ENCODE assay signal across 9 cellular contexts in the genomic region with DNA sequence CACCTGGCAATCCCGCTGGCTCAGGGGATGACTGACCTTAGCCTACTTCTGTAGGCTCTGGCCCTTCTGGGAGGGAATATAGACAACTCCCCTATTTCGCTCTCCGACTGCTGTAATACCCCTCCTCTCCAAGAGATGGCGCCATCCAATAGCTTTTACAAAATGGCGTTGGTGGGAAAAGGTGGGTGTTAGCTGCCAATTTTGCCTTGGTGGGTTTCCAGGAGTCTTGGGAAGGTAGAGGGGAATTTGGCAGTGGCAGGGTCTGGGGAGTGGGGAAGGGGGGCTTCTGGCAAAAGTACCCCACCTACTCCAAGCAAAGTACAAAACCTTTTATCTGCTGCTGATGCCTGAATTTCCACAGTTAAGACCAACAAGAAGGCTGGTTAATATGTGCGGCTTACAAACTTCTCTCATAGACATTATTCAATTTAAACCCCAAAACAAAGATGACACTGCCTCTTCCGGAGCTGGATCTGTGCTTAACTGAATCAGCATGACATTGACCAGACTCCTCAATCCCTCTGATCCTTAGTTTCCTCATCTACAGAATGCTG.
DNase-seq lines count a peak whose midpoint lies in the region; ATAC-seq and TF ChIP-seq lines count a peak whose summit lies in the region.
"Had no signal": no experiment of that assay in that cellular context is flagged by ENCODE, and none has a peak within 500 bp of the region (broad histone marks: within the 10 kb centered on the region; RNA-seq: fewer than 3 reads in every experiment).

No MANE protein-coding gene starts in this region.

- no peaks in the 10 kb centered on the region for H3K79me2 ChIP-seq in OCI-LY1 (ENCODE audit: insufficient read depth, low read length)

- intact Hi-C loops in vagina (cut with DNase I) = loop anchor here (5.0 kb wide), 1 partner anchor 154 kb away; no protein-coding TSS in a partner anchor

- H3K9me2 ChIP-seq in OCI-LY1 (ENCODE audit: low read depth, low read length) = no peaks in the 10 kb centered on the region

- H3K4me3 ChIP-seq in OCI-LY1 (ENCODE audit: low read depth, low read length, poor library complexity, severe bottlenecking) (no peak overlapping the region), vagina (no peak overlapping the region)
- H3K4me3 ChIP-seq: skin epidermis had no signal

- H3K27me3 ChIP-seq in OCI-LY1 (ENCODE audit: insufficient read depth, low read length) = 0 out of 2 replicates have a peak, but pooled peaks cover 5% of the 10 kb centered on the region
- no peaks in the 10 kb centered on the region for H3K27me3 ChIP-seq in vagina

- no peak overlapping the region for H3K9ac ChIP-seq in OCI-LY1 (ENCODE audit: low read length)

- H3K9me3 ChIP-seq in OCI-LY1 (ENCODE audit: low read length) (no peaks in the 10 kb centered on the region), vagina (no peaks in the 10 kb centered on the region)

- TF ChIP-seq CTCF in OCI-LY1 (IDR thresholded peaks at IDR 0.05; ENCODE audit: low read length) (peak; percentile 99), vagina (IDR thresholded peaks at IDR 0.05) (peak; percentile 41 to 86 (median 63))

- H3K4me1 ChIP-seq in OCI-LY1 (ENCODE audit: insufficient read depth, low read length, severe bottlenecking) (peaks cover 5% of the 10 kb centered on the region), vagina (no peaks in the 10 kb centered on the region)

- no peak overlapping the region for H3K4me2 ChIP-seq in OCI-LY1 (ENCODE audit: low read length)

- H4K20me1 ChIP-seq in OCI-LY1 (ENCODE audit: insufficient read depth, low read length) = no peaks in the 10 kb centered on the region

- ATAC-seq in GM21423 (IDR thresholded peaks at IDR 0.05; ENCODE audit: unreplicated experiment) (no peak), HG03159 (IDR thresholded peaks at IDR 0.05; ENCODE audit: unreplicated experiment) (no peak)

- DNase-seq in CMK (ENCODE audit: low read depth) = peak; percentile 9
- DNase-seq in GM19240 (ENCODE audit: insufficient read length, low spot score) = peak; percentile 40
- peak; percentile 78 for DNase-seq in cerebellar cortex (ENCODE audit: low spot score)
- DNase-seq in lung microvascular endothelial cell (ENCODE audit: low read depth in 2 of 2) = peak; percentile 29 to 59
- DNase-seq in vagina (ENCODE audit: extremely low spot score in 2 of 2) = no peak

- H2AFZ ChIP-seq in OCI-LY1 (ENCODE audit: low read length) = no peak overlapping the region

- H3F3A ChIP-seq in OCI-LY1 (ENCODE audit: insufficient read depth, low read length) = no peaks in the 10 kb centered on the region

- TF ChIP-seq POLR2A in vagina (IDR thresholded peaks at IDR 0.05) = no peak

- H3K36me3 ChIP-seq in OCI-LY1 (ENCODE audit: insufficient read depth, low read length) (no peaks in the 10 kb centered on the region), vagina (no peaks in the 10 kb centered on the region)

- H3K27ac ChIP-seq in OCI-LY1 (ENCODE audit: low read depth, low read length, poor library complexity, severe bottlenecking) (no peak overlapping the region), vagina (no peak overlapping the region)
- H3K27ac ChIP-seq: skin epidermis had no signal

Comparison
In these comparisons a context has a peak if more than half of its experiments do, and no peak if none do; other contexts are left out.
1. DNase-seq: peak in CMK (single experiment), GM19240 (single experiment), cerebellar cortex (single experiment) and lung microvascular endothelial cell (2 of 2); none in vagina (0 of 2).